22 cellular contexts compared by ENCODE assay signal in the genomic region with DNA sequence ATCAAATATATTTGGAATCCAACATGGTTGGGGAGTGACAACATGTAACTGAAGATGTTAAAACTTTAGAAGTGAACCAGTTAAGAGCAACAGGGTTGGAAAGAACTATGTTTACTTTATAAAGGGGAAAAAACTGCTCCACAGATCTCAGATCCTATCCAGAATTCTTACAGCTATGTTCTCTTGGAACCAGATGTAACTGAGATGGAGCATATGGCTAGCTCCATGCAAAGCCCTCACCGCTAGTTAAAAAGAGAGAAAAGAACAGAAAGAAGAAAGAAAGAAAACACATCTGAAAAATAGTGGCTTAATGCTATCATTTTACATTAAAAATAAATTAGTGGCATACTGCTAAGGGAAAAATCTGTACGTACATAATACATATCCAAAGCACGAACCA.
"Had no signal": no experiment of that assay in that cellular context is flagged by ENCODE, and none has a peak within 500 bp of the region (broad histone marks: within the 10 kb centered on the region; RNA-seq: fewer than 3 reads in every experiment).

No MANE protein-coding gene starts in this region.

- H3K4me3 Mint-ChIP-seq: immature natural killer cell; mesothelial cell of epicardium; naive B cell; natural killer cell; neural crest cell; stimulated activated effector memory CD8-positive, alpha-beta T cell treated with anti-CD3 and anti-CD28 coated beads, Interleukin-12 subunit alpha, Interleukin-12 subunit beta, amount 100 ng/mL, for 72 hours; stimulated activated naive CD8-positive, alpha-beta T cell treated with anti-CD3 and anti-CD28 coated beads, Interleukin-15, Interleukin-2, amounts not matched to agents 100 ng/mL and 50 ng/mL, for 24 hours; type B pancreatic cell had no signal

- H3K27me3 Mint-ChIP-seq: naive B cell; stimulated activated naive CD8-positive, alpha-beta T cell treated with anti-CD3 and anti-CD28 coated beads, Interleukin-15, Interleukin-2, amounts not matched to agents 100 ng/mL and 50 ng/mL, for 24 hours; type B pancreatic cell had no signal

- H3K27ac Mint-ChIP-seq: immature natural killer cell; mesothelial cell of epicardium; naive B cell; natural killer cell; stimulated activated effector memory CD8-positive, alpha-beta T cell treated with anti-CD3 and anti-CD28 coated beads, Interleukin-12 subunit alpha, Interleukin-12 subunit beta, amount 100 ng/mL, for 72 hours; stimulated activated naive CD8-positive, alpha-beta T cell treated with anti-CD3 and anti-CD28 coated beads, Interleukin-15, Interleukin-2, amounts not matched to agents 100 ng/mL and 50 ng/mL, for 24 hours; type B pancreatic cell had no signal

- ATAC-seq: natural killer cell; pancreas; right cardiac atrium; sciatic nerve; stimulated activated effector memory CD8-positive, alpha-beta T cell treated with anti-CD3 and anti-CD28 coated beads, Interleukin-12 subunit alpha, Interleukin-12 subunit beta, amount 100 ng/mL, for 72 hours had no signal

- H3K36me3 Mint-ChIP-seq: immature natural killer cell, mesothelial cell of epicardium, naive B cell, natural killer cell, type B pancreatic cell had no signal

- FAIRE-seq: pancreas had no signal

- H3K4me1 Mint-ChIP-seq: immature natural killer cell; naive B cell; natural killer cell; stimulated activated effector memory CD8-positive, alpha-beta T cell treated with anti-CD3 and anti-CD28 coated beads, Interleukin-12 subunit alpha, Interleukin-12 subunit beta, amount 100 ng/mL, for 72 hours had no signal

- DNase-seq: hypothalamus; immature natural killer cell; islet precursor cell; left ventricle myocardium inferior; mesendoderm; naive B cell; natural killer cell; nucleus accumbens; pancreas; posterior cingulate gyrus; retina; right cardiac atrium; spleen; stimulated activated CD4-positive, alpha-beta T cell treated with anti-CD3 and anti-CD28 coated beads, Interleukin-4, amount 100 ng/mL, for 24 hours; stimulated activated naive CD4-positive, alpha-beta T cell; uterus had no signal

- H3K9me3 Mint-ChIP-seq: mesothelial cell of epicardium; stimulated activated effector memory CD8-positive, alpha-beta T cell treated with anti-CD3 and anti-CD28 coated beads, Interleukin-12 subunit alpha, Interleukin-12 subunit beta, amount 100 ng/mL, for 72 hours; type B pancreatic cell had no signal
